Comparison of ENCODE assay signal across 9 cellular contexts in genomic region chr16:89247734-89248075, GRCh38. TPM values are rescaled to one million over a fixed set of nuclear protein-coding genes. Genes with fewer than 3 reads are reported as not detected.
DNase-seq lines count a peak whose midpoint lies in the region; ATAC-seq, FAIRE-seq and TF ChIP-seq lines count a peak whose summit lies in the region.
"Not testable (repeated sequence)": the region's sequence is repeated elsewhere in the genome, so short reads cannot be mapped to it uniquely, and the experiment has no call there.
"Had no signal": no experiment of that assay in that cellular context is flagged by ENCODE, and none has a peak within 500 bp of the region (broad histone marks: within the 10 kb centered on the region; RNA-seq: fewer than 3 reads in every experiment).

No MANE protein-coding gene starts in this region.

- H3K4me2 ChIP-seq in A549 = peak overlapping the region; percentile 86

- ATAC-seq in A549 (peak; percentile 63 to 82), GM19467 (IDR thresholded peaks at IDR 0.05; ENCODE audit: unreplicated experiment) (peak; percentile 20), Right ventricle myocardium inferior (peak; percentile 20)
- peak; percentile 64 for ATAC-seq in central memory CD8-positive, alpha-beta T cell (replicated peaks; ENCODE audit: extremely low read depth, poor library complexity, severe bottlenecking)

- WGBS in A549 (ENCODE audit: missing lambda C conversion rate) = 1% methylated on average over 21 of the region's 45 CpGs

- CTCF ChIA-PET in A549 (lab: Yijun Ruan, JAX) = interaction anchor here (2.4 kb wide), 1 partner anchor 42 kb away, joined by 12 read pairs; no protein-coding TSS in a partner anchor
- CTCF ChIA-PET in activated CD4-positive, alpha-beta memory T cell treated with anti-CD3 and anti-CD28 coated beads for 36 hours (lab: Charles Lee) = interaction anchor here (0.9 to 1.5 kb wide), 5 partner anchors 30 to 309 kb away, joined by 3 to 7 read pairs (median 4); partner anchors contain the start of gene ZNF778

- TF ChIP-seq CTCF in A549 (IDR thresholded peaks at IDR 0.05) = not testable (repeated sequence)

- TF ChIP-seq RAD21 in A549 (conservative IDR thresholded peaks at IDR 0.05 in 1 of 2, IDR thresholded peaks at IDR 0.05 in 1 of 2) = not testable (repeated sequence)

- H3K4me3 Mint-ChIP-seq in IgD-negative memory B cell = peak overlapping the region; percentile 62 to 87 (median 76)
- H3K4me3 Mint-ChIP-seq in activated CD4-positive, alpha-beta memory T cell treated with anti-CD3 and anti-CD28 coated beads for 36 hours = peak overlapping the region; percentile 70
- H3K4me3 Mint-ChIP-seq in central memory CD8-positive, alpha-beta T cell = peak overlapping the region; percentile 55

- not testable (repeated sequence) for DNase-seq in A549 (ENCODE audit: low read depth in 1 of 2, low spot score in 1 of 2); activated CD4-positive, alpha-beta memory T cell treated with anti-CD3 and anti-CD28 coated beads for 36 hours; central memory CD8-positive, alpha-beta T cell (ENCODE audit: low spot score in 2 of 2); Right ventricle myocardium inferior (ENCODE audit: missing footprints); skeletal muscle cell (ENCODE audit: low read depth)

- not testable (repeated sequence) for H3K9me3 Mint-ChIP-seq in IgD-negative memory B cell; activated CD4-positive, alpha-beta memory T cell treated with anti-CD3 and anti-CD28 coated beads for 36 hours
- H3K9me3 Mint-ChIP-seq in central memory CD8-positive, alpha-beta T cell = peaks cover 15% of the 10 kb centered on the region

- peak overlapping the region in 1 of 3 donors; percentile 65 for H3K27ac Mint-ChIP-seq in IgD-negative memory B cell
- H3K27ac Mint-ChIP-seq in activated CD4-positive, alpha-beta memory T cell treated with anti-CD3 and anti-CD28 coated beads for 36 hours; central memory CD8-positive, alpha-beta T cell (ENCODE audit: low read depth): not testable (repeated sequence)

- intact Hi-C loops in activated CD4-positive, alpha-beta memory T cell treated with anti-CD3 and anti-CD28 coated beads for 36 hours (cut with micrococcal nuclease) = not testable (repeated sequence)
- intact Hi-C loops in Right ventricle myocardium inferior (cut with DNase I) = loop anchor here (10.0 kb wide), 2 partner anchors 257 to 397 kb away; partner anchors contain the start of gene SPG7

- H3K27ac ChIP-seq in A549 = peak overlapping the region; percentile 40 to 92; a peak in 5 of 6 replicates

- TF ChIP-seq POLR2A in A549 (IDR thresholded peaks at IDR 0.05; ENCODE audit: low read length) = not testable (repeated sequence)

- H3K36me3 Mint-ChIP-seq in IgD-negative memory B cell; activated CD4-positive, alpha-beta memory T cell treated with anti-CD3 and anti-CD28 coated beads for 36 hours; central memory CD8-positive, alpha-beta T cell (ENCODE audit: insufficient read depth): not testable (repeated sequence)

- H3K9me3 ChIP-seq in A549; mononuclear cell (ENCODE audit: low read depth, low read length): not testable (repeated sequence)

- H3K27me3 Mint-ChIP-seq in IgD-negative memory B cell; activated CD4-positive, alpha-beta memory T cell treated with anti-CD3 and anti-CD28 coated beads for 36 hours; central memory CD8-positive, alpha-beta T cell: not testable (repeated sequence)

- H3K4me1 ChIP-seq in A549; mononuclear cell (ENCODE audit: insufficient read depth, low read length): not testable (repeated sequence)

- not testable (repeated sequence) for H3K27me3 ChIP-seq in mononuclear cell (ENCODE audit: insufficient read depth, low read length)

- H3K4me3 ChIP-seq in A549 = peak overlapping the region; percentile 53
- H3K4me3 ChIP-seq in mononuclear cell (ENCODE audit: low read length) = peak overlapping the region; percentile 33
- peak overlapping the region; percentile 38 for H3K4me3 ChIP-seq in skeletal muscle cell (ENCODE audit: low read depth, low read length)

- TF ChIP-seq EP300 in A549 (IDR thresholded peaks at IDR 0.05) = not testable (repeated sequence)

- POLR2A ChIA-PET in A549 (lab: Yijun Ruan, JAX) = interaction anchor here (0.6 to 1.3 kb wide), 5 partner anchors 8 to 261 kb away, joined by 3 to 5 read pairs (median 4); partner anchors contain the start of genes SPG7 and ZNF778
- POLR2A ChIA-PET in activated CD4-positive, alpha-beta memory T cell treated with anti-CD3 and anti-CD28 coated beads for 36 hours (lab: Charles Lee) = interaction anchor here (1.0 to 1.8 kb wide), 2 partner anchors 30 to 67 kb away, joined by 3 to 5 read pairs; partner anchors contain the start of gene ZNF778

- FAIRE-seq in A549 (lab: Jason Lieb, UNC) = peak; percentile 13

- H3K4me1 Mint-ChIP-seq in IgD-negative memory B cell; activated CD4-positive, alpha-beta memory T cell treated with anti-CD3 and anti-CD28 coated beads for 36 hours (ENCODE audit: low read depth); central memory CD8-positive, alpha-beta T cell: not testable (repeated sequence)

RNA-seq across cellular contexts. Expression of gene ZNF778, which starts 30.2 kb away (rescaled TPM):
- polyA plus RNA-seq in A549 (2011; rRNA removed) (9.5 and 10.5 TPM in 2 replicates), A549 (2017; fragmentation: RNase III; extraction: RNeasy Plus Mini Kit Qiagen cat#74134 plus additional on column Dnase treatment) (5.8 to 7.0 TPM (median 7.0 TPM) in 3 replicates), IgD-negative memory B cell (1.3 TPM)
- 3.9 and 4.5 TPM in 2 replicates for polyA plus RNA-seq in A549 (2012; cell fraction: cytosol; rRNA removed)
- polyA plus RNA-seq in A549 (2012; cell fraction: nucleus; rRNA removed) = 2.6 and 3.2 TPM in 2 replicates
- polyA minus RNA-seq in A549 (2011; rRNA and poly(A)+ RNA removed) = 11.7 and 12.7 TPM in 2 replicates
- total RNA-seq in activated CD4-positive, alpha-beta memory T cell treated with anti-CD3 and anti-CD28 coated beads for 36 hours = 1 to 10 TPM; 7.4 to 7.9 TPM
- total RNA-seq in Right ventricle myocardium inferior (6.9 TPM), mononuclear cell (34.2 TPM)

RNA-seq across cellular contexts. Expression of gene SLC22A31, which starts 47.4 kb away (rescaled TPM):
- polyA plus RNA-seq in A549 (2011; rRNA removed) (0.36 and 0.42 TPM in 2 replicates), A549 (2017; fragmentation: RNase III; extraction: RNeasy Plus Mini Kit Qiagen cat#74134 plus additional on column Dnase treatment) (0.77 to 1.1 TPM (median 0.98 TPM) in 3 replicates), IgD-negative memory B cell (not detected)
- polyA plus RNA-seq in A549 (2012; cell fraction: cytosol; rRNA removed) = 0.67 and 1.2 TPM in 2 replicates
- 15.1 and 16.4 TPM in 2 replicates for polyA plus RNA-seq in A549 (2012; cell fraction: nucleus; rRNA removed)
- polyA minus RNA-seq in A549 (2011; rRNA and poly(A)+ RNA removed) = 0.15 TPM in 1 of 2 replicates, not detected in the other
- under 1 TPM; 0.39 to 0.45 TPM for total RNA-seq in activated CD4-positive, alpha-beta memory T cell treated with anti-CD3 and anti-CD28 coated beads for 36 hours
- total RNA-seq in Right ventricle myocardium inferior (not detected), mononuclear cell (not detected)
- total RNA-seq: Daoy had no signal

Comparison
In these comparisons a context has a peak if more than half of its experiments do, and no peak if none do; other contexts are left out.
1. ATAC-seq: peak in every context shown above with its lines; median percentile 72 in A549; 64 in central memory CD8-positive, alpha-beta T cell; 20 in GM19467; 20 in Right ventricle myocardium inferior.